ENCODE assay signal across 14 cellular contexts in the genomic region with DNA sequence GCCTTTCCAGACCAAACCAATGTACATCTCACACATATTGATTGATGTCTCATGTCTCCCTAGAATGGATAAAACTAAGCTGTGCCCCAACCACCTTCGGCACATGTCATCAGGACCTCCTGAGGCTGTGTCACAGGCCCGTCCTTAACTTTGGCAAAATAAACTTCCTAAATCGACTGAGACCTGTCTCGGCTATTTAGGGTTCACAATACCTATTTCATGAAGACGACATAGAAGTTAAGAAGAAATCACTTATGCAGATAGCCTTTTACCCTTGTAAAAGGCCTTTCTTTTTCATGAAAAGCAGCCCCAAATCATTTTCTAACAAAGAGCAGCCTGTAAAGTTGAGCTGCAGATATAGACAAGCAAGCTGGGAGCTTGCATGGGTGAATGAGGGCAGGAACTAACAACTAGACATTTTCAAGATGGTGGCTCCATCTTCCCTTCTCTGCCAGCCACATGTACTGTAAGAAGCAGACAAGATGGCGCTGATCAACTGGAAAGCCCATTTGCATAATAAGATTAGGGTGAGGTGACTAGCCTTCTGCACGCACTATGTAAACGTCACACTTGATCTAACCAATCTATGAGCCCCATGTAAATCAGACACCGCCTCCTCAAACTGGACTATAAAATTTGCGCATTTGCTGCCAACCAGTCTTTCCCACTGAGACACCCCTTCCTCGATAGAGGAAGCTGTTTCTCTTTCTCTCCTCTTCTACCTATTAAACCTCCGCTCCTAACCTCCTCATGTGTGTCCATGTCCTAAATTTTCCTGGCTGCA. TPM values are rescaled to one million over a fixed set of nuclear protein-coding genes. Genes with fewer than 3 reads are reported as not detected.
DNase-seq lines count a peak whose midpoint lies in the region; ATAC-seq and TF ChIP-seq lines count a peak whose summit lies in the region.
"Had no signal": no experiment of that assay in that cellular context is flagged by ENCODE, and none has a peak within 500 bp of the region (broad histone marks: within the 10 kb centered on the region; RNA-seq: fewer than 3 reads in every experiment).

No MANE protein-coding gene starts in this region.

- H3K27ac Mint-ChIP-seq in endodermal cell: peak overlapping the region; percentile 59

- no peaks in the 10 kb centered on the region for H3K9me2 ChIP-seq in OCI-LY7 (ENCODE audit: insufficient read depth, low read length)

- DNase-seq in NCI-H524 (lab: John Stamatoyannopoulos, UW) (peak; percentile 7 to 60), NCI-H524 treated with DMSO at 0.1 percent for 48 hours (lab: John Stamatoyannopoulos, UW) (no peak), DND-41 (no peak), OCI-LY7 (ENCODE audit: low spot score) (no peak), endodermal cell (no peak), mesenteric fat pad (ENCODE audit: low spot score) (no peak)
- DNase-seq: activated CD4-positive, CD25-positive, alpha-beta regulatory T cell treated with anti-CD3 and anti-CD28 coated beads, Interleukin-2, amount 50 U/mL, for 72 hours; body of pancreas; H7; hippocampal formation; left ventricle myocardium superior; PC-3 had no signal

- peaks cover 35% of the 10 kb centered on the region for H3K9me3 Mint-ChIP-seq in endodermal cell

- WGBS in endodermal cell (ENCODE audit: insufficient coverage in 1 of 2, insufficient read length in 1 of 2), 2 experiments: 92 to 93% methylated on average over 12 of the region's 12 CpGs

- CTCF ChIA-PET in OCI-LY7 (lab: Charles Lee; ENCODE audit: unreplicated experiment): interaction anchor here (2.0 kb wide), 1 partner anchor 19 kb away, joined by 6 read pairs; no protein-coding TSS in a partner anchor

- TF ChIP-seq CTCF in DND-41 (IDR thresholded peaks at IDR 0.05; ENCODE audit: borderline replicate concordance, extremely low read depth, low read length, poor library complexity, severe bottlenecking) (no peak), OCI-LY7 (conservative IDR thresholded peaks at IDR 0.05; ENCODE audit: low read length) (no peak), endodermal cell (conservative IDR thresholded peaks at IDR 0.05) (no peak)

- H3K27me3 Mint-ChIP-seq in endodermal cell (ENCODE audit: insufficient read depth): peaks cover 9% of the 10 kb centered on the region

- H3K27ac ChIP-seq in DND-41 (ENCODE audit: low read length) (peak overlapping the region; percentile 96), OCI-LY7 (ENCODE audit: low read depth, low read length, poor library complexity, severe bottlenecking) (peak overlapping the region; percentile 85), endodermal cell (ENCODE audit: low read depth, low read length) (no peak overlapping the region)
- H3K27ac ChIP-seq: body of pancreas had no signal

- H3K36me3 ChIP-seq in DND-41 (ENCODE audit: insufficient read depth, low read length) (no peaks in the 10 kb centered on the region), OCI-LY7 (ENCODE audit: insufficient read depth, low read length) (no peaks in the 10 kb centered on the region), endodermal cell (ENCODE audit: control insufficient read depth, insufficient read depth, low read length) (no peaks in the 10 kb centered on the region)

- H3K9me3 ChIP-seq in DND-41 (ENCODE audit: insufficient read depth, low read length, severe bottlenecking) (no peaks in the 10 kb centered on the region), OCI-LY7 (ENCODE audit: low read length) (no peaks in the 10 kb centered on the region), endodermal cell (ENCODE audit: control insufficient read depth, low read length) (no peaks in the 10 kb centered on the region)
- H3K9me3 ChIP-seq: body of pancreas had no signal

- no peak overlapping the region for H3K4me2 ChIP-seq in DND-41 (ENCODE audit: insufficient read depth, low read length)
- peak overlapping the region; percentile 66 for H3K4me2 ChIP-seq in OCI-LY7 (ENCODE audit: low read length)

- BruUV-seq in OCI-LY7 (replicated peaks; lab: Mats Ljungman, UMichigan): no TSS peak

- POLR2A ChIA-PET in OCI-LY7 (lab: Charles Lee): interaction anchor here (0.6 to 1.5 kb wide), 4 partner anchors 10 to 200 kb away, joined by 3 to 4 read pairs (median 4); no protein-coding TSS in a partner anchor

- H3K4me1 ChIP-seq in DND-41 (ENCODE audit: insufficient read depth, low read length) (peaks cover 40% of the 10 kb centered on the region), OCI-LY7 (ENCODE audit: insufficient read depth, low read length, poor library complexity, severe bottlenecking) (peaks cover 34% of the 10 kb centered on the region), endodermal cell (ENCODE audit: control insufficient read depth, insufficient read depth, low read length) (peaks cover 9% of the 10 kb centered on the region)

- no peaks in the 10 kb centered on the region for H3K36me3 Mint-ChIP-seq in endodermal cell (ENCODE audit: low read depth)

- H3K79me2 ChIP-seq in DND-41 (ENCODE audit: insufficient read depth, low read length) (peaks cover 5% of the 10 kb centered on the region), OCI-LY7 (ENCODE audit: insufficient read depth, low read depth, low read length) (no peaks in the 10 kb centered on the region)

- no peak overlapping the region; the same call in 1 of the 2 replicates for H2AFZ ChIP-seq in DND-41 (ENCODE audit: low read depth, low read length)
- peak overlapping the region; percentile 62; the same call in 1 of the 2 replicates for H2AFZ ChIP-seq in OCI-LY7 (ENCODE audit: low read length)

- no peak overlapping the region for H3K4me3 Mint-ChIP-seq in endodermal cell

- intact Hi-C loops in OCI-LY7 (cut with micrococcal nuclease; ENCODE audit: unreplicated experiment): loop anchor here (1.0 kb wide), 1 partner anchor 19 kb away; no protein-coding TSS in a partner anchor

- ATAC-seq in DND-41 (ENCODE audit: insufficient read depth, low read depth) (no peak), HG03175 (IDR thresholded peaks at IDR 0.05; ENCODE audit: unreplicated experiment) (no peak), HG03571 (IDR thresholded peaks at IDR 0.05; ENCODE audit: unreplicated experiment) (no peak)
- ATAC-seq: body of pancreas, left ventricle myocardium superior, PC-3 had no signal

- peaks cover 38% of the 10 kb centered on the region for H3K4me1 Mint-ChIP-seq in endodermal cell

- H4K20me1 ChIP-seq in DND-41 (ENCODE audit: insufficient read depth, low read length): no peaks in the 10 kb centered on the region
- H4K20me1 ChIP-seq in OCI-LY7 (ENCODE audit: insufficient read depth, low read length): no peaks in the 10 kb centered on the region

- peak overlapping the region; percentile 50 for H3K9ac ChIP-seq in DND-41 (ENCODE audit: low read depth, low read length)
- H3K9ac ChIP-seq in endodermal cell (ENCODE audit: extremely low read depth, low read length, poor library complexity, severe bottlenecking): no peak overlapping the region

- H3K4me3 ChIP-seq in DND-41 (ENCODE audit: low read depth in 1 of 2, low read length in 2 of 2) (no peak overlapping the region), OCI-LY7 (ENCODE audit: low read depth, low read length, poor library complexity, severe bottlenecking) (peak overlapping the region; percentile 37), endodermal cell (ENCODE audit: low read length) (no peak overlapping the region)
- H3K4me3 ChIP-seq: body of pancreas had no signal

- H3K27me3 ChIP-seq in DND-41 (ENCODE audit: insufficient read depth, low read length, poor library complexity): no peaks in the 10 kb centered on the region
- no peaks in the 10 kb centered on the region for H3K27me3 ChIP-seq in endodermal cell (ENCODE audit: control insufficient read depth, insufficient read depth, low read length, poor library complexity, severe bottlenecking)
- H3K27me3 ChIP-seq: body of pancreas had no signal

RNA-seq across cellular contexts. Expression of gene KDM8, which starts 4.7 kb away (rescaled TPM):
- 12.4 and 14.2 TPM in 2 replicates for total RNA-seq in OCI-LY7 (2014; rRNA removed; shearing (Covaris generic))
- 14.5 and 24.3 TPM in 2 replicates for total RNA-seq in OCI-LY7 (2022)
- total RNA-seq in endodermal cell: 10 to 100 TPM; 11.0 to 12.1 TPM
- polyA plus RNA-seq in endodermal cell (2013, experiment 1 of 2): 9.1 TPM
- 6.2 TPM for polyA plus RNA-seq in endodermal cell (2013, experiment 2 of 2)
- total RNA-seq in mesenteric fat pad: 3.5 TPM

Comparison
In these comparisons a context has a peak if more than half of its experiments do, and no peak if none do; other contexts are left out.
1. DNase-seq: peak in NCI-H524 (2 of 2); none in NCI-H524 treated with DMSO at 0.1 percent for 48 hours (single experiment), DND-41 (single experiment), OCI-LY7 (single experiment), endodermal cell (single experiment) and mesenteric fat pad (single experiment).